Comparison of ENCODE assay signal across 6 cellular contexts in the genomic region with DNA sequence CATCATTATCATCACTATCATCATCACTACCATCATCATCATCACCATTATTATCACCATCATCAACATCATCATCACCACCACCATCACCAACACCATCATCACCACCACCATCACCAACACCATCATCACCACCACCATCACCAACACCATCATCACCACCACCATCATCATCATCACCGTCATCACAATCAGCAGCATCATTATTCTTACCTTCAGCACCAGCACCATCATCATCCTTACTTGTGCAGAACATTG.
DNase-seq lines count a peak whose midpoint lies in the region; ATAC-seq, FAIRE-seq and TF ChIP-seq lines count a peak whose summit lies in the region.
"Not testable (repeated sequence)": the region's sequence is repeated elsewhere in the genome, so short reads cannot be mapped to it uniquely, and the experiment has no call there.

No MANE protein-coding gene starts in this region.

- not testable (repeated sequence) for H3K27ac ChIP-seq in HEK293 (ENCODE audit: extremely low read depth, low read depth, low read length); IMR-90 (ENCODE audit: insufficient read depth, low read length); K562 (ENCODE audit: extremely low read depth, low read depth, low read length); H1 (ENCODE audit: low read depth, low read length); HepG2 (ENCODE audit: extremely low read length, insufficient read depth, low read length)

- not testable (repeated sequence) for H4K20me1 ChIP-seq in IMR-90 (ENCODE audit: insufficient read depth, low read length); K562 (replicated peaks; ENCODE audit: control insufficient read depth, insufficient read depth, low read length); HepG2 (ENCODE audit: insufficient read depth, low read length)
- peaks cover 0 to 17% of the 10 kb centered on the region in 2 experiments for H4K20me1 ChIP-seq in H1 (replicated peaks in 1 of 2; ENCODE audit: control insufficient read depth in 1 of 2, insufficient read depth in 2 of 2, low read length in 2 of 2)

- not testable (repeated sequence) for H2AK9ac ChIP-seq in IMR-90 (replicated peaks; ENCODE audit: low read depth, low read length, poor library complexity)

- WGBS in IMR-90 (ENCODE audit: extremely low coverage in 2 of 2, insufficient read length in 1 of 2), 2 experiments, result no CpG with 5 or more reads among the region's 1 CpG
- 6% methylated on average over 1 of the region's 1 CpG for WGBS in K562 (ENCODE audit: insufficient coverage, low coverage, missing lambda C conversion rate)
- 100% methylated on average over 1 of the region's 1 CpG; no CpG with 5 or more reads in 1 of the 2 experiments for WGBS in H1 (ENCODE audit: extremely low coverage in 1 of 2, insufficient coverage in 1 of 2, insufficient read length in 1 of 2, insufficient replicate concordance in 2 of 2, low coverage in 1 of 2, low lambda C conversion rate in 2 of 2, missing lambda C conversion rate in 1 of 2), 2 experiments
- WGBS in HepG2 (ENCODE audit: low lambda C conversion rate), result 96% methylated on average over 1 of the region's 1 CpG

- TF ChIP-seq EP300 in K562 (IDR thresholded peaks at IDR 0.05; ENCODE audit: low read length); H1 (IDR thresholded peaks at IDR 0.05; ENCODE audit: borderline replicate concordance in 1 of 2, low read depth in 2 of 2, low read length in 2 of 2); HepG2 (IDR thresholded peaks at IDR 0.05; ENCODE audit: low read depth in 2 of 2, low read length in 2 of 2); HepG2 (CRISPR knock-in tag; IDR thresholded peaks at IDR 0.05; ENCODE audit: borderline replicate concordance): not testable (repeated sequence)

- CTCF ChIA-PET in HEK293 (lab: Yijun Ruan, JAX); IMR-90 (lab: Yijun Ruan, JAX); K562 (lab: Yijun Ruan, JAX; ENCODE audit: low intra/inter-chr PET ratio); H1 (lab: Charles Lee; ENCODE audit: partially characterized antibody); HepG2 (lab: Yijun Ruan, JAX; ENCODE audit: low intra/inter-chr PET ratio, low total read pairs): not testable (repeated sequence)

- not testable (repeated sequence) for H3K14ac ChIP-seq in IMR-90 (replicated peaks; ENCODE audit: low read depth, low read length); H1 (ENCODE audit: insufficient read length)

- H2BK12ac ChIP-seq in H1 (ENCODE audit: low read depth, low read length), result not testable (repeated sequence)

- not testable (repeated sequence) for H2BK20ac ChIP-seq in IMR-90 (ENCODE audit: low read depth, low read length); H1 (ENCODE audit: low read length)

- ATAC-seq in IMR-90 (ENCODE audit: low read depth); K562; HepG2: not testable (repeated sequence)

- H3K18ac ChIP-seq in IMR-90 (ENCODE audit: low read depth, low read length); H1 (ENCODE audit: extremely low read depth, low read length): not testable (repeated sequence)

- H2AK5ac ChIP-seq in IMR-90 (ENCODE audit: low read depth, low read length), result not testable (repeated sequence)
- H2AK5ac ChIP-seq in H1 (ENCODE audit: low read depth, low read length), result peak overlapping the region; percentile 78; the same call in 1 of the 2 replicates

- H3K56ac ChIP-seq in IMR-90 (ENCODE audit: extremely low read depth, insufficient read depth, low read length), result not testable (repeated sequence)
- peak overlapping the region; percentile 93 for H3K56ac ChIP-seq in H1 (replicated peaks; ENCODE audit: insufficient read length, low read depth, low read length)

- H3K4ac ChIP-seq in IMR-90 (ENCODE audit: low read depth, low read length); H1 (replicated peaks; ENCODE audit: insufficient read length, low read depth, low read length): not testable (repeated sequence)

- POLR2A ChIA-PET in HEK293 (lab: Yijun Ruan, JAX); IMR-90 (lab: Charles Lee; ENCODE audit: unreplicated experiment); K562 (lab: Yijun Ruan, JAX); H1 (lab: Charles Lee; ENCODE audit: partially characterized antibody); HepG2 (lab: Yijun Ruan, JAX): not testable (repeated sequence)

- H3K23me2 ChIP-seq in H1 (ENCODE audit: low read depth, low read length), result peaks cover 19% of the 10 kb centered on the region; the same call in 1 of the 2 replicates

- H2BK15ac ChIP-seq in IMR-90 (ENCODE audit: low read depth, low read length); H1 (ENCODE audit: low read length): not testable (repeated sequence)

- H3K79me2 ChIP-seq in K562 (ENCODE audit: control insufficient read depth, insufficient read depth, low read length); H1 (ENCODE audit: control insufficient read depth in 1 of 2, insufficient read depth in 2 of 2, low read length in 2 of 2); HepG2 (ENCODE audit: insufficient read depth, low read length): not testable (repeated sequence)

- H3K79me1 ChIP-seq in IMR-90 (ENCODE audit: low read depth in 1 of 2, low read length in 2 of 2); H1 (ENCODE audit: low read depth, low read length): not testable (repeated sequence)

- not testable (repeated sequence) for H3K9ac ChIP-seq in IMR-90 (ENCODE audit: low read depth, low read length); K562 (ENCODE audit: insufficient read depth in 1 of 2, low read depth in 2 of 2, low read length in 2 of 2); H1 (replicated peaks in 1 of 4; ENCODE audit: extremely low read depth in 1 of 4, low read depth in 3 of 4, low read length in 3 of 4); HepG2 (ENCODE audit: insufficient read depth, low read depth, low read length)

- not testable (repeated sequence) for H3K4me3 ChIP-seq in HEK293 (ENCODE audit: low read depth, low read length); IMR-90 (ENCODE audit: insufficient read depth, low read depth, low read length); K562; H1 (ENCODE audit: extremely low read depth in 1 of 4, insufficient read depth in 2 of 4, low read depth in 3 of 4, low read length in 4 of 4); HepG2 (replicated peaks in 1 of 3; ENCODE audit: insufficient read depth in 1 of 3, low read depth in 2 of 3, low read length in 3 of 3)

- H3K4me1 ChIP-seq in HEK293 (ENCODE audit: control insufficient read depth, insufficient read depth, low read length); IMR-90 (ENCODE audit: control insufficient read depth, insufficient read depth, low read length); K562 (replicated peaks in 1 of 2; ENCODE audit: control insufficient read depth in 2 of 2, insufficient read depth in 2 of 2, low read length in 2 of 2); H1 (replicated peaks in 1 of 4; ENCODE audit: control insufficient read depth in 3 of 4, insufficient read depth in 4 of 4, low read length in 3 of 4): not testable (repeated sequence)
- peaks cover 53% of the 10 kb centered on the region for H3K4me1 ChIP-seq in HepG2 (ENCODE audit: insufficient read depth, low read length)

- not testable (repeated sequence) for TF ChIP-seq POLR2A in IMR-90 (IDR thresholded peaks at IDR 0.05; ENCODE audit: low read depth, low read length); K562 (conservative IDR thresholded peaks at IDR 0.05); H1 (IDR thresholded peaks at IDR 0.05; ENCODE audit: control extremely low read depth in 1 of 2, low read depth in 2 of 2, low read length in 2 of 2); HepG2 (IDR thresholded peaks at IDR 0.05; ENCODE audit: insufficient read depth in 1 of 2, low read depth in 2 of 2, low read length in 2 of 2)

- FAIRE-seq in K562 (lab: Jason Lieb, UNC), result peak; percentile 82
- FAIRE-seq in H1 (lab: Jason Lieb, UNC); HepG2 (lab: Jason Lieb, UNC): not testable (repeated sequence)

- not testable (repeated sequence) for H3K4me2 ChIP-seq in IMR-90 (ENCODE audit: low read depth, low read length); K562 (ENCODE audit: insufficient read depth, low read length); H1 (ENCODE audit: insufficient read depth in 1 of 2, low read depth in 2 of 2, low read length in 2 of 2); HepG2 (ENCODE audit: low read depth, low read length)

- TF ChIP-seq RAD21 in IMR-90 (IDR thresholded peaks at IDR 0.05; ENCODE audit: low read length); K562 (CRISPR knock-in tag; conservative IDR thresholded peaks at IDR 0.05 in 1 of 2, IDR thresholded peaks at IDR 0.05 in 1 of 2); H1 (IDR thresholded peaks at IDR 0.05 in 1 of 2, conservative IDR thresholded peaks at IDR 0.05 in 1 of 2; ENCODE audit: low read depth in 2 of 2, low read length in 2 of 2); HepG2 (CRISPR knock-in tag; IDR thresholded peaks at IDR 0.05): not testable (repeated sequence)

- not testable (repeated sequence) for H4K91ac ChIP-seq in IMR-90 (ENCODE audit: insufficient read depth, low read depth, low read length); H1 (replicated peaks; ENCODE audit: insufficient read length, low read length)

- H3K27me3 ChIP-seq in IMR-90 (ENCODE audit: control insufficient read depth, insufficient read depth, low read length); H1 (replicated peaks in 1 of 4; ENCODE audit: control insufficient read depth in 3 of 4, extremely low read depth in 1 of 4, insufficient read depth in 3 of 4, low read length in 3 of 4); HepG2 (ENCODE audit: control insufficient read depth in 1 of 2, insufficient read depth in 2 of 2, low read length in 2 of 2): not testable (repeated sequence)
- peaks cover 16 to 42% of the 10 kb centered on the region in 2 experiments for H3K27me3 ChIP-seq in K562 (ENCODE audit: control insufficient read depth in 2 of 2, insufficient read depth in 2 of 2, low read length in 2 of 2)

- H3K9me3 ChIP-seq in HEK293 (ENCODE audit: control insufficient read depth, insufficient read depth, low read depth, low read length); K562 (replicated peaks; ENCODE audit: control insufficient read depth, insufficient read depth, low read depth, low read length); HepG2 (ENCODE audit: low read length): not testable (repeated sequence)
- H3K9me3 ChIP-seq in IMR-90 (ENCODE audit: control insufficient read depth, insufficient read depth, low read length) (peaks cover 13% of the 10 kb centered on the region), H1 (ENCODE audit: insufficient read depth in 2 of 2, low read depth in 1 of 2, low read length in 1 of 2) (peaks cover 0 to 11% of the 10 kb centered on the region in 2 experiments; a peak in 1 of 4 replicates)

- in situ Hi-C loops in IMR-90 (cut with MboI; ENCODE audit: low sequenced_read_pairs); K562 (cut with MboI); HepG2 (cut with HindIII; ENCODE audit: extremely low pct_ligation_motif_present, low pct_unique_long_range_greater_than_20kb): not testable (repeated sequence)

- TF ChIP-seq CTCF in HEK293 (tag by site-specific recombination; IDR thresholded peaks at IDR 0.05); IMR-90 (conservative IDR thresholded peaks at IDR 0.05; ENCODE audit: low read depth, low read length); K562 (IDR thresholded peaks at IDR 0.05 in 2 of 3, conservative IDR thresholded peaks at IDR 0.05 in 1 of 3; ENCODE audit: insufficient read depth in 2 of 3, low read depth in 1 of 3, low read length in 3 of 3); H1 (IDR thresholded peaks at IDR 0.05; ENCODE audit: control extremely low read depth in 1 of 3, insufficient read depth in 1 of 3, low read depth in 1 of 3, low read length in 3 of 3); HepG2 (CRISPR knock-in tag; IDR thresholded peaks at IDR 0.05): not testable (repeated sequence)

- H4K5ac ChIP-seq in IMR-90 (ENCODE audit: low read depth, low read length); H1 (ENCODE audit: insufficient read length, low read depth, low read length): not testable (repeated sequence)

- not testable (repeated sequence) for H3K9me1 ChIP-seq in IMR-90 (ENCODE audit: insufficient read depth, low read length); K562 (ENCODE audit: control insufficient read depth, insufficient read depth, low read length)

- not testable (repeated sequence) for BruUV-seq in IMR-90 (replicated peaks; lab: Mats Ljungman, UMichigan); K562 (replicated peaks; lab: Mats Ljungman, UMichigan); HepG2 (replicated peaks; lab: Mats Ljungman, UMichigan)

- not testable (repeated sequence) for H4K8ac ChIP-seq in IMR-90 (ENCODE audit: low read depth in 2 of 2, low read length in 2 of 2); H1 (ENCODE audit: extremely low read depth, insufficient read depth, low read length)

- not testable (repeated sequence) for H3K36me3 ChIP-seq in HEK293 (ENCODE audit: control insufficient read depth in 2 of 2, insufficient read depth in 1 of 2, low read length in 2 of 2); IMR-90 (ENCODE audit: control insufficient read depth, insufficient read depth, low read length); K562 (ENCODE audit: control insufficient read depth, insufficient read depth, low read length); H1 (ENCODE audit: control insufficient read depth in 2 of 4, insufficient read depth in 4 of 4, low read length in 3 of 4); HepG2 (replicated peaks in 1 of 2; ENCODE audit: control insufficient read depth in 1 of 2, insufficient read depth in 2 of 2, low read length in 2 of 2)

- peak overlapping the region; percentile 45 for H2BK5ac ChIP-seq in IMR-90 (ENCODE audit: low read depth, low read length, poor library complexity, severe bottlenecking)
- not testable (repeated sequence) for H2BK5ac ChIP-seq in H1 (ENCODE audit: low read depth, low read length)

- not testable (repeated sequence) for DNase-seq in IMR-90; K562 (ENCODE audit: extremely low read depth in 1 of 4, low spot score in 3 of 4); H1 (ENCODE audit: low read depth in 1 of 2, low spot score in 2 of 2); HepG2 (ENCODE audit: low spot score)
- peak; percentile 5 for DNase-seq in mesenteric fat pad (ENCODE audit: low spot score)

- H2BK120ac ChIP-seq in IMR-90 (ENCODE audit: low read depth, low read length); H1 (replicated peaks; ENCODE audit: low read depth, low read length): not testable (repeated sequence)

- not testable (repeated sequence) for H2AFZ ChIP-seq in IMR-90 (replicated peaks; ENCODE audit: low read length, poor library complexity); K562 (ENCODE audit: low read depth, low read length); H1 (ENCODE audit: low read length); HepG2 (ENCODE audit: low read length)

- dilution Hi-C loops in IMR-90 (cut with HindIII; ENCODE audit: low sequenced_read_pairs, unreplicated experiment), result not testable (repeated sequence)

- intact Hi-C loops in IMR-90 (cut with micrococcal nuclease); K562 (cut with micrococcal nuclease); HepG2 (cut with micrococcal nuclease; ENCODE audit: unreplicated experiment): not testable (repeated sequence)

- H3K23ac ChIP-seq in IMR-90 (ENCODE audit: low read depth, low read length); H1 (ENCODE audit: insufficient read length): not testable (repeated sequence)
